10 cellular contexts compared by ENCODE assay signal in the genomic region with DNA sequence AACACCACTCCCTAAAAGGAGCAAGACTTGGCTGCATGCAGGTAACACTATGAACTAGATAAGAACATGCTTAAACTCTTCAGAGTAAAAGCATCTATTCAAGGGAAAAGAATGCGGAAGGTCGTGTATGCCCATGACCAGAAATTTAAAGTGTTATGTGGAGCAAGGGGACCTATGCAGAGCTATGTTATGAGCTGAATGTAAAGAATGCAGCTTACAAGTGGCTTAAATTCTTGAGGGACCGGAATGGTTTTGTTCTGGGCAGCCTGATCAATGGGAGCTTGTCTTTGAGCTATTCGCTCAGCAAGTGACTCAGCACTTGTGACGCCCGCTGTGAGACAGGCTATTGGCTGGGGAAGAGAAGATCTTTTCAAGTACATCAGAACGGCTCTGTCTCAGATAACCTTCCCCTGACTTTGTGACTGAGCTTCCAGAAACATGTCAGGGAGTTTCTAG.
DNase-seq lines count a peak whose midpoint lies in the region; ATAC-seq and TF ChIP-seq lines count a peak whose summit lies in the region.
"Had no signal": no experiment of that assay in that cellular context is flagged by ENCODE, and none has a peak within 500 bp of the region (broad histone marks: within the 10 kb centered on the region; RNA-seq: fewer than 3 reads in every experiment).

No MANE protein-coding gene starts in this region.

- peak overlapping the region; percentile 48 for H3K9ac ChIP-seq in mammary epithelial cell (ENCODE audit: insufficient read depth, low read length)

- H3K27me3 ChIP-seq in mammary epithelial cell (ENCODE audit: insufficient read depth, low read length) = no peaks in the 10 kb centered on the region

- CTCF ChIA-PET in mammary epithelial cell (lab: Charles Lee; ENCODE audit: low non-redundant PET) = interaction anchor here (0.5 kb wide), 1 partner anchor 21 kb away, joined by 4 read pairs; no protein-coding TSS in a partner anchor

- H3K4me1 ChIP-seq in mammary epithelial cell (ENCODE audit: insufficient read depth, low read length) = peaks cover 13% of the 10 kb centered on the region
- no peaks in the 10 kb centered on the region for H3K4me1 ChIP-seq in mucosa of descending colon (ENCODE audit: low read depth)

- H3K9me3 ChIP-seq in mammary epithelial cell (replicated peaks; ENCODE audit: insufficient read depth, low read length) = peaks cover 30% of the 10 kb centered on the region
- H3K9me3 ChIP-seq in mucosa of descending colon = no peaks in the 10 kb centered on the region

- H3K4me3 ChIP-seq in mammary epithelial cell (replicated peaks in 1 of 3; ENCODE audit: insufficient read depth in 1 of 3, low read depth in 2 of 3, low read length in 3 of 3) = no peak overlapping the region
- no peak overlapping the region for H3K4me3 ChIP-seq in mucosa of descending colon

- DNase-seq in mammary epithelial cell = peak; percentile 98
- peak; percentile 75 for DNase-seq in iPS-NIHi11 (ENCODE audit: low spot score)
- peak; percentile 69 for DNase-seq in smooth muscle cell of the brain vasculature (ENCODE audit: low read depth, low spot score)
- no peak for DNase-seq in mucosa of descending colon
- DNase-seq: activated naive CD4-positive, alpha-beta T cell; RPMI8226 had no signal

- 2% methylated on average over 7 of the region's 7 CpGs for WGBS in mammary epithelial cell (ENCODE audit: low coverage, missing lambda C conversion rate)

- no peak for TF ChIP-seq CTCF in mammary epithelial cell (conservative IDR thresholded peaks at IDR 0.05 in 1 of 2, IDR thresholded peaks at IDR 0.05 in 1 of 2; ENCODE audit: extremely low read depth in 1 of 2, insufficient read depth in 1 of 2, low read depth in 1 of 2, low read length in 2 of 2)
- TF ChIP-seq CTCF in mucosa of descending colon (IDR thresholded peaks at IDR 0.05) = no peak

- in situ Hi-C loops in mammary epithelial cell (cut with MboI; ENCODE audit: low sequenced_read_pairs in 2 of 2) = no loop called here

- dilution Hi-C loops in mammary epithelial cell (cut with HindIII; ENCODE audit: low sequenced_read_pairs) = no loop called here

- BruUV-seq in mammary epithelial cell (replicated peaks; lab: Mats Ljungman, UMichigan) = no TSS peak

- no peaks in the 10 kb centered on the region for H3K79me2 ChIP-seq in mammary epithelial cell (ENCODE audit: insufficient read depth, low read length)

- H3K4me2 ChIP-seq in mammary epithelial cell (ENCODE audit: insufficient read depth, low read depth, low read length) = peak overlapping the region; percentile 55

- ATAC-seq in GM19463 (IDR thresholded peaks at IDR 0.05; ENCODE audit: unreplicated experiment) (no peak), GM18498 (IDR thresholded peaks at IDR 0.05; ENCODE audit: unreplicated experiment) (no peak), GM21381 (IDR thresholded peaks at IDR 0.05; ENCODE audit: unreplicated experiment) (no peak), mucosa of descending colon (no peak)

- TF ChIP-seq RAD21 in Ishikawa (IDR thresholded peaks at IDR 0.05; ENCODE audit: low read depth) = peak; percentile 1; the same call in 1 of the 2 replicates

- no peaks in the 10 kb centered on the region for H4K20me1 ChIP-seq in mammary epithelial cell (ENCODE audit: insufficient read depth, low read length)

- H3K36me3 ChIP-seq in mammary epithelial cell (ENCODE audit: insufficient read depth, low read length) = no peaks in the 10 kb centered on the region
- no peaks in the 10 kb centered on the region for H3K36me3 ChIP-seq in mucosa of descending colon (ENCODE audit: low read depth)

- peak; percentile 86 for TF ChIP-seq EP300 in Ishikawa (IDR thresholded peaks at IDR 0.05; ENCODE audit: borderline replicate concordance)

- intact Hi-C loops in mammary epithelial cell (cut with micrococcal nuclease) (loop anchor here (1.0 kb wide), 2 partner anchors 36 to 87 kb away; no protein-coding TSS in a partner anchor), mucosa of descending colon (cut with DNase I, micrococcal nuclease) (no loop called here)

- H3K27ac ChIP-seq in mammary epithelial cell (ENCODE audit: insufficient read depth, low read depth, low read length) = peak overlapping the region; percentile 77

- peak overlapping the region; percentile 20 for H2AFZ ChIP-seq in mammary epithelial cell (ENCODE audit: low read depth, low read length)

TF ChIP-seq in Ishikawa, 13 proteins besides CTCF, POLR2A, EP300 and RAD21:
- TF ChIP-seq ZBTB7A (IDR thresholded peaks at IDR 0.05; ENCODE audit: low read depth) = no peak
- TF ChIP-seq, protein P1, sequence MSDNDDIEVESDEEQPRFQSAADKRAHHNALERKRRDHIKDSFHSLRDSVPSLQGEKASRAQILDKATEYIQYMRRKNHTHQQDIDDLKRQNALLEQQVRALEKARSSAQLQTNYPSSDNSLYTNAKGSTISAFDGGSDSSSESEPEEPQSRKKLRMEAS (IDR thresholded peaks at IDR 0.05) = peak; percentile 42; the same call in 1 of the 2 replicates
- TF ChIP-seq FOXM1 (IDR thresholded peaks at IDR 0.05; ENCODE audit: borderline replicate concordance, low read depth) = peak; percentile 71; the same call in 1 of the 2 replicates
- TF ChIP-seq TCF12 (IDR thresholded peaks at IDR 0.05; ENCODE audit: low read depth) = peak; percentile 86
- TF ChIP-seq CREB1 (IDR thresholded peaks at IDR 0.05; ENCODE audit: low read depth) = no peak
- TF ChIP-seq NFIC (IDR thresholded peaks at IDR 0.05) = peak; percentile 59
- TF ChIP-seq TEAD4 (IDR thresholded peaks at IDR 0.05) = peak; percentile 96

Comparison
In these comparisons a context has a peak if more than half of its experiments do, and no peak if none do; other contexts are left out.
1. DNase-seq: peak in mammary epithelial cell (single experiment), iPS-NIHi11 (single experiment) and smooth muscle cell of the brain vasculature (single experiment); none in mucosa of descending colon (0 of 3).